Comparison of ENCODE assay signal across 1 cellular context in the genomic region with DNA sequence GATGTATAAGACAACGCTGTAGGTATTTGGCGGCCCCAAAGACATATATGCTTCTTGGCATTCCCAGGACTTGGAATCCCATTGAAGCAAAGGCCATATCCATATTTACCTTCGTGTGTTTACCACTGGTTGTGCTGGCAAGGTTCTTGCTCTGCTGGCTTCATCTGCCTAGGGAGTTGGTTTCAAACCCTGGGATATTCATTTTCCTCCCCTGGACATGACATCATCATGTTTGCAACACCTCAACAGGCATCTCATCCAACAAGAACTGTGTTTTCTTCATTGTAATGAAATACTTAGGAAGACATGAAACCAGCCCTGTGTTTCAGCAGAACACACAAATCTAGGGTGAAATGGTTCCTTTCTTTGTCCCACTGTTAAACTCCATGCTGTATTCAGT.
TF ChIP-seq lines count a peak whose summit lies in the region.

No MANE protein-coding gene starts in this region.

TF ChIP-seq in WTC11, 78 proteins besides CTCF, POLR2A, EP300 and RAD21 (continued from another document):
- TF ChIP-seq, protein P1, sequence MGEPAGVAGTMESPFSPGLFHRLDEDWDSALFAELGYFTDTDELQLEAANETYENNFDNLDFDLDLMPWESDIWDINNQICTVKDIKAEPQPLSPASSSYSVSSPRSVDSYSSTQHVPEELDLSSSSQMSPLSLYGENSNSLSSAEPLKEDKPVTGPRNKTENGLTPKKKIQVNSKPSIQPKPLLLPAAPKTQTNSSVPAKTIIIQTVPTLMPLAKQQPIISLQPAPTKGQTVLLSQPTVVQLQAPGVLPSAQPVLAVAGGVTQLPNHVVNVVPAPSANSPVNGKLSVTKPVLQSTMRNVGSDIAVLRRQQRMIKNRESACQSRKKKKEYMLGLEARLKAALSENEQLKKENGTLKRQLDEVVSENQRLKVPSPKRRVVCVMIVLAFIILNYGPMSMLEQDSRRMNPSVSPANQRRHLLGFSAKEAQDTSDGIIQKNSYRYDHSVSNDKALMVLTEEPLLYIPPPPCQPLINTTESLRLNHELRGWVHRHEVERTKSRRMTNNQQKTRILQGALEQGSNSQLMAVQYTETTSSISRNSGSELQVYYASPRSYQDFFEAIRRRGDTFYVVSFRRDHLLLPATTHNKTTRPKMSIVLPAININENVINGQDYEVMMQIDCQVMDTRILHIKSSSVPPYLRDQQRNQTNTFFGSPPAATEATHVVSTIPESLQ (CRISPR knock-in tag; IDR thresholded peaks at IDR 0.05): no peak
- TF ChIP-seq, protein P2, sequence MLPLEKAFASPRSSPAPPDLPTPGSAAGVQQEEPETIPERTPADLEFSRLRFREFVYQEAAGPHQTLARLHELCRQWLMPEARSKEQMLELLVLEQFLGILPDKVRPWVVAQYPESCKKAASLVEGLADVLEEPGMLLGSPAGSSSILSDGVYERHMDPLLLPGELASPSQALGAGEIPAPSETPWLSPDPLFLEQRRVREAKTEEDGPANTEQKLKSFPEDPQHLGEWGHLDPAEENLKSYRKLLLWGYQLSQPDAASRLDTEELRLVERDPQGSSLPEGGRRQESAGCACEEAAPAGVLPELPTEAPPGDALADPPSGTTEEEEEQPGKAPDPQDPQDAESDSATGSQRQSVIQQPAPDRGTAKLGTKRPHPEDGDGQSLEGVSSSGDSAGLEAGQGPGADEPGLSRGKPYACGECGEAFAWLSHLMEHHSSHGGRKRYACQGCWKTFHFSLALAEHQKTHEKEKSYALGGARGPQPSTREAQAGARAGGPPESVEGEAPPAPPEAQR (CRISPR knock-in tag; IDR thresholded peaks at IDR 0.05): no peak
- no peak for TF ChIP-seq RORB (CRISPR knock-in tag; IDR thresholded peaks at IDR 0.05)
- no peak for TF ChIP-seq FOXP1 (CRISPR knock-in tag; IDR thresholded peaks at IDR 0.05; ENCODE audit: borderline replicate concordance)
- no peak for TF ChIP-seq TEAD4 (CRISPR knock-in tag; IDR thresholded peaks at IDR 0.05)
- TF ChIP-seq, protein P3, sequence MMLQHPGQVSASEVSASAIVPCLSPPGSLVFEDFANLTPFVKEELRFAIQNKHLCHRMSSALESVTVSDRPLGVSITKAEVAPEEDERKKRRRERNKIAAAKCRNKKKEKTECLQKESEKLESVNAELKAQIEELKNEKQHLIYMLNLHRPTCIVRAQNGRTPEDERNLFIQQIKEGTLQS (CRISPR knock-in tag; conservative IDR thresholded peaks at IDR 0.05): no peak
- TF ChIP-seq ETV6 (CRISPR knock-in tag; IDR thresholded peaks at IDR 0.05): no peak
- TF ChIP-seq, protein P4, sequence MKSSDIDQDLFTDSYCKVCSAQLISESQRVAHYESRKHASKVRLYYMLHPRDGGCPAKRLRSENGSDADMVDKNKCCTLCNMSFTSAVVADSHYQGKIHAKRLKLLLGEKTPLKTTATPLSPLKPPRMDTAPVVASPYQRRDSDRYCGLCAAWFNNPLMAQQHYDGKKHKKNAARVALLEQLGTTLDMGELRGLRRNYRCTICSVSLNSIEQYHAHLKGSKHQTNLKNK (CRISPR knock-in tag; IDR thresholded peaks at IDR 0.05): no peak
- TF ChIP-seq JUN (CRISPR knock-in tag; IDR thresholded peaks at IDR 0.05): no peak
- no peak for TF ChIP-seq FOXJ3 (CRISPR knock-in tag; IDR thresholded peaks at IDR 0.05; ENCODE audit: borderline replicate concordance)
- TF ChIP-seq, protein P5, sequence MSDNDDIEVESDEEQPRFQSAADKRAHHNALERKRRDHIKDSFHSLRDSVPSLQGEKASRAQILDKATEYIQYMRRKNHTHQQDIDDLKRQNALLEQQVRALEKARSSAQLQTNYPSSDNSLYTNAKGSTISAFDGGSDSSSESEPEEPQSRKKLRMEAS (CRISPR knock-in tag; IDR thresholded peaks at IDR 0.05): no peak
